In the genomic region with DNA sequence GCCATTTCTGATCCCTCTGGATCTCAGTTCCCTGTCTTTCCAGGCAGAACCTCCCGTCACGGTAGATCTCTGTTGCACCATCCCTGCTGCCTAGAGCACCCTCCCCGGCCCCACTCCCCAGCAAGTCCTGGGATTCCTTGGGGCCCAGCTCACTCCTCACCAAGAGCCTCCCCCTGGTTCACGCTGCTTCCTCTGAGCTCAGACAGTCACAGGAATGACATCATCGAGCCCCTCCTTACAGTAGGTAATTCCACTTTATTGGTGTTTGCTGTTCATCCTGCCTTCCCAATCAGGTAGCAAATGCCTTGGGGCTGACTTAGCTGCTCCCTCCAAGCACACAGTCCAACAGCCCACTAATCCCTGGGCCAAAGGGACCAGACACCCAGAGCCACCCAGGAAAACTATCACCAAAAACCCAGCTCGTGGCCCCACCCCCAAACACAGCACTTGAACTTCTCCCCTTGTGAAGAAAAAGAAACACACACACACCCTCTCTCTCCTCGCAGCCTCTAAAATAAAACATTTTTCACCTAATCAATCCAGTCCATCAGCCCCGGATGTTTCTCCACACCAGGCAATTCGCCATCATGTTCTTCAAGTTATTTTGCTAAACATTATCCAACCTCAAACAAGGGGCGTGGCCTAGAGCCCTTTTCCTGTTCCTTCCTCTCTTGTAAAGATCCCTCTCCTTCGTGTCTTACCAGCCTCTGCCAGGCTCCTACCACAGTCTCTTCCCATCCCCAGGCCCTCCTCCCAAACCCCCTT, we compare ENCODE assay signal across 1 cellular context.
TF ChIP-seq lines count a peak whose summit lies in the region.

No MANE protein-coding gene starts in this region.

TF ChIP-seq in H1, 55 proteins besides CTCF, POLR2A, EP300 and RAD21:
- no peak for TF ChIP-seq GABPA (IDR thresholded peaks at IDR 0.05; ENCODE audit: borderline replicate concordance, insufficient read depth, low read length)
- TF ChIP-seq, protein P1, sequence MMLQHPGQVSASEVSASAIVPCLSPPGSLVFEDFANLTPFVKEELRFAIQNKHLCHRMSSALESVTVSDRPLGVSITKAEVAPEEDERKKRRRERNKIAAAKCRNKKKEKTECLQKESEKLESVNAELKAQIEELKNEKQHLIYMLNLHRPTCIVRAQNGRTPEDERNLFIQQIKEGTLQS (IDR thresholded peaks at IDR 0.05; ENCODE audit: insufficient read depth, low read depth, low read length): no peak
- no peak for TF ChIP-seq RFX5 (IDR thresholded peaks at IDR 0.05; ENCODE audit: borderline replicate concordance, low read depth, low read length)
- no peak for TF ChIP-seq CHD2 (IDR thresholded peaks at IDR 0.05; ENCODE audit: low read length)
- no peak for TF ChIP-seq SP1 (IDR thresholded peaks at IDR 0.05; ENCODE audit: low read depth, low read length)
- TF ChIP-seq TEAD4 (IDR thresholded peaks at IDR 0.05; ENCODE audit: low read depth, low read length): no peak
- no peak for TF ChIP-seq SP2 (IDR thresholded peaks at IDR 0.05; ENCODE audit: low read length)
- no peak for TF ChIP-seq BCL11A (IDR thresholded peaks at IDR 0.05; ENCODE audit: low read depth in 2 of 2, low read length in 2 of 2)
- TF ChIP-seq SIX5 (IDR thresholded peaks at IDR 0.05; ENCODE audit: low read depth, low read length): no peak
- TF ChIP-seq FOSL1 (IDR thresholded peaks at IDR 0.05; ENCODE audit: insufficient read depth, low read depth, low read length): no peak
- no peak for TF ChIP-seq HDAC6 (IDR thresholded peaks at IDR 0.05; ENCODE audit: low read depth, low read length)
- no peak for TF ChIP-seq RXRA (IDR thresholded peaks at IDR 0.05; ENCODE audit: insufficient read depth, low read depth, low read length)
- TF ChIP-seq YY1 (IDR thresholded peaks at IDR 0.05; ENCODE audit: low read depth, low read length): no peak
- TF ChIP-seq CBX8 (IDR thresholded peaks at IDR 0.05; ENCODE audit: borderline replicate concordance, low read depth, low read length): no peak
- TF ChIP-seq CTBP2 (IDR thresholded peaks at IDR 0.05; ENCODE audit: borderline replicate concordance, insufficient read depth, insufficient read length, low read length): no peak
- no peak for TF ChIP-seq JUND (IDR thresholded peaks at IDR 0.05; ENCODE audit: low read length)
